1 cellular context compared by ENCODE assay signal in the genomic region with DNA sequence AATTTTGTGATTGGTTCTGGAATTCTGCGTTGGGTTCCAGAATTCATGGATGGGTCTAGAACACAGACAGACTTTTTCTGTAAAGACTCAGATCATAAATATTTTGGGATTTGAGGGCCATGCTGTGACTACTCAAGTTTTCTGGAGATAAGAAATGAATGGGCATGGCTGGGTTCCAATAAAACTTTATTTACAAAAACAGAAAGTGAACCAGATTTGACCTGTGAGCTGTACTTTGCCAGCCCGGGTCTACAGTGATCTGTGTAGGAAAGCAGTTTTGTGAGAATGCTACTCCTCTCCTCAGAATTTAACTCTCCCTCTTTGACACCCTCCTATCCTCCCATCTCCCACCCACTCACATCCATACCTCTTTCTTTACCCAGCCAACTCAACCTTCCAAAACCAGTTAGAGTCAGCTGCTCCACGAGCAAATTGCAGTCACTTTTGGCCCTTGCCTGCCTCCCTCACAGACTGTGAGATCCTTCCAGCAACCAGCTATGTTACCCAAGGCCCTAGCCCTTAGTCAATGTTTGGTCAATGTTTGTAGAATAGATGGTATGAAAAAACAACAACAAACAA.
TF ChIP-seq lines count a peak whose summit lies in the region.

No MANE protein-coding gene starts in this region.

TF ChIP-seq in GM23338, 12 proteins besides CTCF, POLR2A, EP300 and RAD21 (continued from another document):
- TF ChIP-seq, protein P1, sequence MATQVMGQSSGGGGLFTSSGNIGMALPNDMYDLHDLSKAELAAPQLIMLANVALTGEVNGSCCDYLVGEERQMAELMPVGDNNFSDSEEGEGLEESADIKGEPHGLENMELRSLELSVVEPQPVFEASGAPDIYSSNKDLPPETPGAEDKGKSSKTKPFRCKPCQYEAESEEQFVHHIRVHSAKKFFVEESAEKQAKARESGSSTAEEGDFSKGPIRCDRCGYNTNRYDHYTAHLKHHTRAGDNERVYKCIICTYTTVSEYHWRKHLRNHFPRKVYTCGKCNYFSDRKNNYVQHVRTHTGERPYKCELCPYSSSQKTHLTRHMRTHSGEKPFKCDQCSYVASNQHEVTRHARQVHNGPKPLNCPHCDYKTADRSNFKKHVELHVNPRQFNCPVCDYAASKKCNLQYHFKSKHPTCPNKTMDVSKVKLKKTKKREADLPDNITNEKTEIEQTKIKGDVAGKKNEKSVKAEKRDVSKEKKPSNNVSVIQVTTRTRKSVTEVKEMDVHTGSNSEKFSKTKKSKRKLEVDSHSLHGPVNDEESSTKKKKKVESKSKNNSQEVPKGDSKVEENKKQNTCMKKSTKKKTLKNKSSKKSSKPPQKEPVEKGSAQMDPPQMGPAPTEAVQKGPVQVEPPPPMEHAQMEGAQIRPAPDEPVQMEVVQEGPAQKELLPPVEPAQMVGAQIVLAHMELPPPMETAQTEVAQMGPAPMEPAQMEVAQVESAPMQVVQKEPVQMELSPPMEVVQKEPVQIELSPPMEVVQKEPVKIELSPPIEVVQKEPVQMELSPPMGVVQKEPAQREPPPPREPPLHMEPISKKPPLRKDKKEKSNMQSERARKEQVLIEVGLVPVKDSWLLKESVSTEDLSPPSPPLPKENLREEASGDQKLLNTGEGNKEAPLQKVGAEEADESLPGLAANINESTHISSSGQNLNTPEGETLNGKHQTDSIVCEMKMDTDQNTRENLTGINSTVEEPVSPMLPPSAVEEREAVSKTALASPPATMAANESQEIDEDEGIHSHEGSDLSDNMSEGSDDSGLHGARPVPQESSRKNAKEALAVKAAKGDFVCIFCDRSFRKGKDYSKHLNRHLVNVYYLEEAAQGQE (IDR thresholded peaks at IDR 0.05; ENCODE audit: unreplicated experiment), result no peak
- TF ChIP-seq EZH2phosphoT487 (IDR thresholded peaks at IDR 0.05; ENCODE audit: unreplicated experiment), result no peak
- TF ChIP-seq, protein P2, sequence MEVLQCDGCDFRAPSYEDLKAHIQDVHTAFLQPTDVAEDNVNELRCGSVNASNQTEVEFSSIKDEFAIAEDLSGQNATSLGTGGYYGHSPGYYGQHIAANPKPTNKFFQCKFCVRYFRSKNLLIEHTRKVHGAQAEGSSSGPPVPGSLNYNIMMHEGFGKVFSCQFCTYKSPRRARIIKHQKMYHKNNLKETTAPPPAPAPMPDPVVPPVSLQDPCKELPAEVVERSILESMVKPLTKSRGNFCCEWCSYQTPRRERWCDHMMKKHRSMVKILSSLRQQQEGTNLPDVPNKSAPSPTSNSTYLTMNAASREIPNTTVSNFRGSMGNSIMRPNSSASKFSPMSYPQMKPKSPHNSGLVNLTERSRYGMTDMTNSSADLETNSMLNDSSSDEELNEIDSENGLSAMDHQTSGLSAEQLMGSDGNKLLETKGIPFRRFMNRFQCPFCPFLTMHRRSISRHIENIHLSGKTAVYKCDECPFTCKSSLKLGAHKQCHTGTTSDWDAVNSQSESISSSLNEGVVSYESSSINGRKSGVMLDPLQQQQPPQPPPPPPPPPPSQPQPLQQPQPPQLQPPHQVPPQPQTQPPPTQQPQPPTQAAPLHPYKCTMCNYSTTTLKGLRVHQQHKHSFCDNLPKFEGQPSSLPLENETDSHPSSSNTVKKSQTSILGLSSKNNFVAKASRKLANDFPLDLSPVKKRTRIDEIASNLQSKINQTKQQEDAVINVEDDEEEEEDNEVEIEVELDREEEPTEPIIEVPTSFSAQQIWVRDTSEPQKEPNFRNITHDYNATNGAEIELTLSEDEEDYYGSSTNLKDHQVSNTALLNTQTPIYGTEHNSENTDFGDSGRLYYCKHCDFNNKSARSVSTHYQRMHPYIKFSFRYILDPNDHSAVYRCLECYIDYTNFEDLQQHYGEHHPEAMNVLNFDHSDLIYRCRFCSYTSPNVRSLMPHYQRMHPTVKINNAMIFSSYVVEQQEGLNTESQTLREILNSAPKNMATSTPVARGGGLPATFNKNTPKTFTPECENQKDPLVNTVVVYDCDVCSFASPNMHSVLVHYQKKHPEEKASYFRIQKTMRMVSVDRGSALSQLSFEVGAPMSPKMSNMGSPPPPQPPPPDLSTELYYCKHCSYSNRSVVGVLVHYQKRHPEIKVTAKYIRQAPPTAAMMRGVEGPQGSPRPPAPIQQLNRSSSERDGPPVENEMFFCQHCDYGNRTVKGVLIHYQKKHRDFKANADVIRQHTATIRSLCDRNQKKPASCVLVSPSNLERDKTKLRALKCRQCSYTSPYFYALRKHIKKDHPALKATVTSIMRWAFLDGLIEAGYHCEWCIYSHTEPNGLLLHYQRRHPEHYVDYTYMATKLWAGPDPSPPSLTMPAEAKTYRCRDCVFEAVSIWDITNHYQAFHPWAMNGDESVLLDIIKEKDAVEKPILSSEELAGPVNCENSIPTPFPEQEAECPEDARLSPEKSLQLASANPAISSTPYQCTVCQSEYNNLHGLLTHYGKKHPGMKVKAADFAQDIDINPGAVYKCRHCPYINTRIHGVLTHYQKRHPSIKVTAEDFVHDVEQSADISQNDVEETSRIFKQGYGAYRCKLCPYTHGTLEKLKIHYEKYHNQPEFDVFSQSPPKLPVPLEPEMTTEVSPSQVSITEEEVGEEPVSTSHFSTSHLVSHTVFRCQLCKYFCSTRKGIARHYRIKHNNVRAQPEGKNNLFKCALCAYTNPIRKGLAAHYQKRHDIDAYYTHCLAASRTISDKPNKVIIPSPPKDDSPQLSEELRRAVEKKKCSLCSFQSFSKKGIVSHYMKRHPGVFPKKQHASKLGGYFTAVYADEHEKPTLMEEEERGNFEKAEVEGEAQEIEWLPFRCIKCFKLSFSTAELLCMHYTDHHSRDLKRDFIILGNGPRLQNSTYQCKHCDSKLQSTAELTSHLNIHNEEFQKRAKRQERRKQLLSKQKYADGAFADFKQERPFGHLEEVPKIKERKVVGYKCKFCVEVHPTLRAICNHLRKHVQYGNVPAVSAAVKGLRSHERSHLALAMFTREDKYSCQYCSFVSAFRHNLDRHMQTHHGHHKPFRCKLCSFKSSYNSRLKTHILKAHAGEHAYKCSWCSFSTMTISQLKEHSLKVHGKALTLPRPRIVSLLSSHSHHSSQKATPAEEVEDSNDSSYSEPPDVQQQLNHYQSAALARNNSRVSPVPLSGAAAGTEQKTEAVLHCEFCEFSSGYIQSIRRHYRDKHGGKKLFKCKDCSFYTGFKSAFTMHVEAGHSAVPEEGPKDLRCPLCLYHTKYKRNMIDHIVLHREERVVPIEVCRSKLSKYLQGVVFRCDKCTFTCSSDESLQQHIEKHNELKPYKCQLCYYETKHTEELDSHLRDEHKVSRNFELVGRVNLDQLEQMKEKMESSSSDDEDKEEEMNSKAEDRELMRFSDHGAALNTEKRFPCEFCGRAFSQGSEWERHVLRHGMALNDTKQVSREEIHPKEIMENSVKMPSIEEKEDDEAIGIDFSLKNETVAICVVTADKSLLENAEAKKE (CRISPR knock-in tag; IDR thresholded peaks at IDR 0.05), result no peak
